18 cellular contexts compared by ENCODE assay signal in genomic region chr13:109747524-109747923, GRCh38. TPM values are rescaled to one million over a fixed set of nuclear protein-coding genes. Genes with fewer than 3 reads are reported as not detected.
A peak's percentile ranks its signal among the peaks of the same experiment; 100 is the strongest.
DNase-seq lines count a peak whose midpoint lies in the region; ATAC-seq and TF ChIP-seq lines count a peak whose summit lies in the region.
"Had no signal": no experiment of that assay in that cellular context is flagged by ENCODE, and none has a peak within 500 bp of the region (broad histone marks: within the 10 kb centered on the region; RNA-seq: fewer than 3 reads in every experiment).

No MANE protein-coding gene starts in this region.

- H3K27me3 ChIP-seq in Caco-2 (replicated peaks; ENCODE audit: control insufficient read depth, insufficient read depth, low read length) (no peaks in the 10 kb centered on the region), SJSA1 (replicated peaks) (peaks cover 56% of the 10 kb centered on the region), Karpas-422 (ENCODE audit: low read length) (no peaks in the 10 kb centered on the region), lower lobe of right lung (ENCODE audit: low read depth) (no peaks in the 10 kb centered on the region)
- H3K27me3 ChIP-seq: BE2C, ovary, thyroid gland had no signal

- H3K4me1 ChIP-seq in Caco-2 = peaks cover 4% of the 10 kb centered on the region; the same call in 1 of the 2 replicates
- H3K4me1 ChIP-seq in SJSA1 (replicated peaks) = peaks cover 16% of the 10 kb centered on the region
- no peaks in the 10 kb centered on the region for H3K4me1 ChIP-seq in Karpas-422 (ENCODE audit: low read length)
- peaks cover 16% of the 10 kb centered on the region for H3K4me1 ChIP-seq in lower lobe of right lung
- H3K4me1 ChIP-seq: HAP-1 had no signal

- H3K27me3 Mint-ChIP-seq in Caco-2 (ENCODE audit: insufficient read depth, unreplicated experiment) = peaks cover 2% of the 10 kb centered on the region
- H3K27me3 Mint-ChIP-seq in activated CD4-positive, alpha-beta T cell treated with anti-CD3 and anti-CD28 coated beads, Interleukin-2, amount 10 ng/mL, durations not matched to agents 7 days and 5 days = peaks cover 5% of the 10 kb centered on the region

- H3K4me3 Mint-ChIP-seq in Caco-2 (ENCODE audit: unreplicated experiment) = no peak overlapping the region
- no peak overlapping the region for H3K4me3 Mint-ChIP-seq in activated CD4-positive, alpha-beta T cell treated with anti-CD3 and anti-CD28 coated beads, Interleukin-2, amount 10 ng/mL, durations not matched to agents 7 days and 5 days
- H3K4me3 Mint-ChIP-seq: activated T-cell treated with anti-CD3 and anti-CD28 coated beads, Interleukin-2, amount 50 U/mL, for 4 hours had no signal

- H3K9me3 ChIP-seq in Caco-2 (no peaks in the 10 kb centered on the region), SJSA1 (replicated peaks) (no peaks in the 10 kb centered on the region), Karpas-422 (ENCODE audit: low read length) (no peaks in the 10 kb centered on the region), lower lobe of right lung (no peaks in the 10 kb centered on the region)
- H3K9me3 ChIP-seq: BE2C, HAP-1, ovary, thyroid gland had no signal

- DNase-seq in Caco-2 (peak in 1 of 2 experiments; percentile 25), HT-29 (ENCODE audit: low spot score) (peak; percentile 51), SJSA1 (ENCODE audit: low read depth in 1 of 2, low spot score in 2 of 2) (peak; percentile 57 to 63), iris pigment epithelial cell (ENCODE audit: low read depth) (peak; percentile 30), Karpas-422 (no peak), lower lobe of right lung (no peak), HPDE6-E6E7 (ENCODE audit: extremely low spot score) (no peak)
- DNase-seq in activated CD4-positive, alpha-beta T cell treated with anti-CD3 and anti-CD28 coated beads, Interleukin-2, amount 10 ng/mL, durations not matched to agents 7 days and 5 days = no peak
- DNase-seq: activated CD4-positive, alpha-beta T cell treated with anti-CD3 and anti-CD28 coated beads, Interleukin-2, amount 50 U/mL, for 48 hours; activated T-cell treated with anti-CD3 and anti-CD28 coated beads, Interleukin-2, amount 50 U/mL, for 4 hours; BE2C; effector CD8-positive, alpha-beta T cell; hippocampal formation; NCI-H1105 treated with DMSO at 0.1 percent for 48 hours; ovary; small intestine; thyroid gland had no signal

- POLR2A ChIA-PET in Caco-2 (lab: Charles Lee) = no interaction called here
- POLR2A ChIA-PET in activated CD4-positive, alpha-beta T cell treated with anti-CD3 and anti-CD28 coated beads, Interleukin-2, amount 10 ng/mL, durations not matched to agents 7 days and 5 days (lab: Charles Lee) = no interaction called here

- CTCF ChIA-PET in Caco-2 (lab: Charles Lee) = interaction anchor here (1.2 kb wide), 1 partner anchor 161 kb away, joined by 3 read pairs; no protein-coding TSS in a partner anchor
- CTCF ChIA-PET in activated CD4-positive, alpha-beta T cell treated with anti-CD3 and anti-CD28 coated beads, Interleukin-2, amount 10 ng/mL, durations not matched to agents 7 days and 5 days (lab: Charles Lee) = no interaction called here

- no TSS peak for BruUV-seq in Caco-2 (replicated peaks; lab: Mats Ljungman, UMichigan)

- intact Hi-C loops in Caco-2 (cut with micrococcal nuclease; ENCODE audit: unreplicated experiment) = loop anchor here (1.0 kb wide), 2 partner anchors 602 to 786 kb away; no protein-coding TSS in a partner anchor
- intact Hi-C loops in lower lobe of right lung (cut with DNase I) = no loop called here

- H3K36me3 Mint-ChIP-seq in Caco-2 (ENCODE audit: insufficient read depth, unreplicated experiment) = no peaks in the 10 kb centered on the region
- H3K36me3 Mint-ChIP-seq in activated CD4-positive, alpha-beta T cell treated with anti-CD3 and anti-CD28 coated beads, Interleukin-2, amount 10 ng/mL, durations not matched to agents 7 days and 5 days (ENCODE audit: low read depth) = peaks cover 2% of the 10 kb centered on the region

- H3K4me3 ChIP-seq in Caco-2 (ENCODE audit: low read depth, low read length) (no peak overlapping the region), SJSA1 (no peak overlapping the region), Karpas-422 (ENCODE audit: low read length) (no peak overlapping the region), lower lobe of right lung (no peak overlapping the region)
- H3K4me3 ChIP-seq: HAP-1, ovary, thyroid gland had no signal

- no peak overlapping the region for H2AFZ ChIP-seq in Karpas-422 (ENCODE audit: low read length)

- H3K9ac ChIP-seq in Karpas-422 (ENCODE audit: low read length) = no peak overlapping the region

- H3K4me2 ChIP-seq in Karpas-422 (ENCODE audit: low read depth, low read length, poor library complexity, severe bottlenecking) = no peak overlapping the region

- peak; percentile 12 to 41 for TF ChIP-seq CTCF in Caco-2 (IDR thresholded peaks at IDR 0.05; ENCODE audit: insufficient read depth in 1 of 2, low read depth in 1 of 2, low read length in 1 of 2, severe bottlenecking in 1 of 2, unreplicated experiment in 1 of 2)
- no peak for TF ChIP-seq CTCF in lower lobe of right lung (IDR thresholded peaks at IDR 0.05)

- no peak for ATAC-seq in lower lobe of right lung
- ATAC-seq: activated T-cell treated with anti-CD3 and anti-CD28 coated beads, Interleukin-2, amount 50 U/mL, for 4 hours had no signal

- no peaks in the 10 kb centered on the region for H3K36me3 ChIP-seq in Caco-2 (ENCODE audit: control insufficient read depth, insufficient read depth, low read length)
- H3K36me3 ChIP-seq in SJSA1 = no peaks in the 10 kb centered on the region
- no peaks in the 10 kb centered on the region for H3K36me3 ChIP-seq in Karpas-422 (ENCODE audit: insufficient read depth, low read length)
- H3K36me3 ChIP-seq in lower lobe of right lung = peaks cover 3% of the 10 kb centered on the region
- H3K36me3 ChIP-seq: BE2C, HAP-1, ovary, thyroid gland had no signal

- H3K9me3 Mint-ChIP-seq in Caco-2 (ENCODE audit: unreplicated experiment) = no peaks in the 10 kb centered on the region
- peaks cover 2% of the 10 kb centered on the region for H3K9me3 Mint-ChIP-seq in activated CD4-positive, alpha-beta T cell treated with anti-CD3 and anti-CD28 coated beads, Interleukin-2, amount 10 ng/mL, durations not matched to agents 7 days and 5 days
- H3K9me3 Mint-ChIP-seq: activated T-cell treated with anti-CD3 and anti-CD28 coated beads, Interleukin-2, amount 50 U/mL, for 4 hours had no signal

- no peaks in the 10 kb centered on the region for H3K79me2 ChIP-seq in Karpas-422 (ENCODE audit: low read length)

- H3K9me2 ChIP-seq in Karpas-422 (replicated peaks; ENCODE audit: insufficient read depth, low read length) = no peaks in the 10 kb centered on the region

- H3K4me1 Mint-ChIP-seq in Caco-2 (ENCODE audit: low read depth, unreplicated experiment) = peaks cover 5% of the 10 kb centered on the region
- H3K4me1 Mint-ChIP-seq in activated CD4-positive, alpha-beta T cell treated with anti-CD3 and anti-CD28 coated beads, Interleukin-2, amount 10 ng/mL, durations not matched to agents 7 days and 5 days = peaks cover 13% of the 10 kb centered on the region

- no peaks in the 10 kb centered on the region for H4K20me1 ChIP-seq in Karpas-422 (ENCODE audit: insufficient read depth, low read depth, low read length)

- no peak overlapping the region for H3K27ac Mint-ChIP-seq in Caco-2 (ENCODE audit: unreplicated experiment)
- no peak overlapping the region for H3K27ac Mint-ChIP-seq in activated CD4-positive, alpha-beta T cell treated with anti-CD3 and anti-CD28 coated beads, Interleukin-2, amount 10 ng/mL, durations not matched to agents 7 days and 5 days

- no peak overlapping the region for H3K27ac ChIP-seq in SJSA1
- no peak overlapping the region for H3K27ac ChIP-seq in Karpas-422 (ENCODE audit: low read length)
- H3K27ac ChIP-seq in lower lobe of right lung = no peak overlapping the region
- H3K27ac ChIP-seq: ovary, thyroid gland had no signal

RNA-seq across cellular contexts. Expression of gene IRS2, which starts 38.9 kb away (rescaled TPM):
- total RNA-seq in Caco-2 (2022) = 5.4 and 5.5 TPM in 2 replicates
- 8.2 and 9.1 TPM in 2 replicates for total RNA-seq in HT-29 (2014; rRNA removed; shearing (Covaris generic))
- 6.0 and 8.1 TPM in 2 replicates for total RNA-seq in SJSA1 (2014; rRNA removed; shearing (Covaris generic))
- not detected in 2 replicates for total RNA-seq in Karpas-422 (2014; rRNA removed; shearing (Covaris generic); ENCODE audit: low replicate concordance)
- total RNA-seq in activated CD4-positive, alpha-beta T cell treated with anti-CD3 and anti-CD28 coated beads, Interleukin-2, amount 10 ng/mL, durations not matched to agents 7 days and 5 days = 1 to 10 TPM; 3.4 to 4.2 TPM
- total RNA-seq in lower lobe of right lung = 34.0 TPM

Comparison
In these comparisons a context has a peak if more than half of its experiments do, and no peak if none do; other contexts are left out.
1. DNase-seq: peak in HT-29 (single experiment), SJSA1 (2 of 2) and iris pigment epithelial cell (single experiment); none in Karpas-422 (single experiment), activated CD4-positive, alpha-beta T cell treated with anti-CD3 and anti-CD28 coated beads, Interleukin-2, amount 10 ng/mL, durations not matched to agents 7 days and 5 days (single experiment), lower lobe of right lung (single experiment) and HPDE6-E6E7 (single experiment).